Comparison of ENCODE assay signal across 11 cellular contexts in the genomic region with DNA sequence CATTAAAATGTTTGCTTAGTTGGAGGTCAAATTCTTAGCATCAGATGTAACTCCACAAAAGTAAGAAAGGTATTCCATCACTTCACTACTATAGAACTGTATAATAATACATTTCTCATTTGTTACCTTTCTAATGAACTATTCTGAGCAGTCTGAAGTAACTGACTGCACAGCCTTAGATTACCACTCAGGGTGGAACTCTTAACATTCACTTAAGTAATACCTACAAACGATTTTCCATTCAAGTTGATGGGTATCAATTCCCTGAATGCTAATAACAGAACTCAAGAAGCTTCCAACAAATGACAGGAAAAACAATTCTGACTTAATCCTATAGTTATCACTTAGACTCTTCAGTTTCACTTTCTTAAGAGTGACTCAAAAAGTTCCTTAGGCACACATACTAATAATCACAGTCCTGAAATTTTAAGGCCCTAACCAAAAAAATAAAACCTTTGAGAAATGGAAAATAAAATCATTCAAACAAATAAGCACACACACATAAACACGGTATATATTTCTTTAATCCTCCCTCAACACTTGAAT. TPM values are rescaled to one million over a fixed set of nuclear protein-coding genes. Genes with fewer than 3 reads are reported as not detected.
A peak's percentile ranks its signal among the peaks of the same experiment; 100 is the strongest.
DNase-seq lines count a peak whose midpoint lies in the region; ATAC-seq and TF ChIP-seq lines count a peak whose summit lies in the region.
"Had no signal": no experiment of that assay in that cellular context is flagged by ENCODE, and none has a peak within 500 bp of the region (broad histone marks: within the 10 kb centered on the region; RNA-seq: fewer than 3 reads in every experiment).

No MANE protein-coding gene starts in this region.

- H3K9me1 ChIP-seq in IMR-90 (ENCODE audit: insufficient read depth, low read length) = no peaks in the 10 kb centered on the region; the same call in 1 of the 2 replicates

- WGBS in IMR-90 (ENCODE audit: extremely low coverage in 2 of 2, insufficient read length in 1 of 2), 2 experiments = no CpG with 5 or more reads among the region's 2 CpGs
- 43 to 52% methylated on average over 2 of the region's 2 CpGs for WGBS in upper lobe of left lung, 2 donors

- no peak overlapping the region for H2AK9ac ChIP-seq in IMR-90 (replicated peaks; ENCODE audit: low read depth, low read length, poor library complexity)

- in situ Hi-C loops in IMR-90 (cut with MboI; ENCODE audit: low sequenced_read_pairs) = no loop called here

- TF ChIP-seq POLR2A in IMR-90 (IDR thresholded peaks at IDR 0.05; ENCODE audit: low read depth, low read length) (no peak), upper lobe of left lung (IDR thresholded peaks at IDR 0.05) (no peak)

- H3K9me3 Mint-ChIP-seq in effector memory CD8-positive, alpha-beta T cell = no peaks in the 10 kb centered on the region

- peaks cover 21 to 47% of the 10 kb centered on the region in 2 experiments for H3K79me1 ChIP-seq in IMR-90 (ENCODE audit: low read depth in 1 of 2, low read length in 2 of 2)

- H3K14ac ChIP-seq in IMR-90 (replicated peaks; ENCODE audit: low read depth, low read length) = no peak overlapping the region

- peak overlapping the region in 1 of 2 donors; percentile 41 for H3K4me3 Mint-ChIP-seq in effector memory CD8-positive, alpha-beta T cell

- no peak overlapping the region for H4K8ac ChIP-seq in IMR-90 (ENCODE audit: low read depth in 2 of 2, low read length in 2 of 2)

- peak overlapping the region; percentile 69 to 93 for H3K27ac Mint-ChIP-seq in effector memory CD8-positive, alpha-beta T cell

- H3K4me1 ChIP-seq in IMR-90 (ENCODE audit: control insufficient read depth, insufficient read depth, low read length) (peaks cover 3% of the 10 kb centered on the region; the same call in 1 of the 2 replicates), upper lobe of left lung (peaks cover 0 to 14% (median 0%) of the 10 kb centered on the region in 4 donors)

- no peaks in the 10 kb centered on the region for H3K27me3 ChIP-seq in IMR-90 (ENCODE audit: control insufficient read depth, insufficient read depth, low read length)
- no peaks in the 10 kb centered on the region for H3K27me3 ChIP-seq in upper lobe of left lung

- TF ChIP-seq RAD21 in IMR-90 (IDR thresholded peaks at IDR 0.05; ENCODE audit: low read length) = no peak

- H3K23ac ChIP-seq in IMR-90 (ENCODE audit: low read depth, low read length) = no peak overlapping the region

- H2AK5ac ChIP-seq in IMR-90 (ENCODE audit: low read depth, low read length) = no peak overlapping the region

- no peak overlapping the region for H3K4ac ChIP-seq in IMR-90 (ENCODE audit: low read depth, low read length)

- H3K4me2 ChIP-seq in IMR-90 (ENCODE audit: low read depth, low read length) = no peak overlapping the region

- POLR2A ChIA-PET in IMR-90 (lab: Charles Lee; ENCODE audit: unreplicated experiment) = no interaction called here

- H3K27ac ChIP-seq in 22Rv1 (peak overlapping the region; percentile 21; the same call in 1 of the 2 replicates), IMR-90 (ENCODE audit: insufficient read depth, low read length) (peak overlapping the region; percentile 49; the same call in 1 of the 2 replicates), upper lobe of left lung (peak overlapping the region in 1 of 4 donors; percentile 23)
- H3K27ac ChIP-seq: C4-2B, VCaP had no signal

- no peak overlapping the region for H3K56ac ChIP-seq in IMR-90 (ENCODE audit: extremely low read depth, insufficient read depth, low read length)

- H4K5ac ChIP-seq in IMR-90 (ENCODE audit: low read depth, low read length) = no peak overlapping the region

- no peak overlapping the region for H2BK15ac ChIP-seq in IMR-90 (ENCODE audit: low read depth, low read length)

- CTCF ChIA-PET in IMR-90 (lab: Yijun Ruan, JAX) = interaction anchor here (0.5 to 0.8 kb wide), 2 partner anchors 36 to 1300 kb away, joined by 3 read pairs; no protein-coding TSS in a partner anchor

- no peak overlapping the region for H3K4me3 ChIP-seq in IMR-90 (ENCODE audit: insufficient read depth, low read depth, low read length)
- H3K4me3 ChIP-seq in upper lobe of left lung = no peak overlapping the region

- H3K27me3 Mint-ChIP-seq in effector memory CD8-positive, alpha-beta T cell = no peaks in the 10 kb centered on the region

- TF ChIP-seq CTCF in 22Rv1 (IDR thresholded peaks at IDR 0.05) (no peak), IMR-90 (conservative IDR thresholded peaks at IDR 0.05; ENCODE audit: low read depth, low read length) (no peak), upper lobe of left lung (IDR thresholded peaks at IDR 0.05) (no peak)

- DNase-seq in IMR-90 (peak; percentile 8), 8988T (no peak), germinal center (ENCODE audit: low spot score) (no peak), upper lobe of left lung (no peak)
- DNase-seq in effector memory CD8-positive, alpha-beta T cell = no peak
- no peak for DNase-seq in stimulated activated naive CD4-positive, alpha-beta T cell treated with Interleukin-2 at 50 U/mL for 16 hours (lab: John Stamatoyannopoulos, UW)
- DNase-seq: amniotic stem cell had no signal

- H2BK120ac ChIP-seq in IMR-90 (ENCODE audit: low read depth, low read length) = no peak overlapping the region

- dilution Hi-C loops in IMR-90 (cut with HindIII; ENCODE audit: low sequenced_read_pairs, unreplicated experiment) = no loop called here

- no peak overlapping the region for H4K91ac ChIP-seq in IMR-90 (ENCODE audit: insufficient read depth, low read depth, low read length)

- H3K36me3 ChIP-seq in IMR-90 (ENCODE audit: control insufficient read depth, insufficient read depth, low read length) (peaks cover 37% of the 10 kb centered on the region), upper lobe of left lung (peaks cover 11 to 90% (median 44%) of the 10 kb centered on the region in 4 donors)

- H3K9ac ChIP-seq in IMR-90 (ENCODE audit: low read depth, low read length) = no peak overlapping the region

- peaks cover 30% of the 10 kb centered on the region for H4K20me1 ChIP-seq in IMR-90 (ENCODE audit: insufficient read depth, low read length)

- no TSS peak for BruUV-seq in IMR-90 (replicated peaks; lab: Mats Ljungman, UMichigan)

- no peak overlapping the region for H3K18ac ChIP-seq in IMR-90 (ENCODE audit: low read depth, low read length)

- H2BK20ac ChIP-seq in IMR-90 (ENCODE audit: low read depth, low read length) = no peak overlapping the region

- H2AFZ ChIP-seq in IMR-90 (replicated peaks; ENCODE audit: low read length, poor library complexity) = no peak overlapping the region

- H3K9me3 ChIP-seq in IMR-90 (ENCODE audit: control insufficient read depth, insufficient read depth, low read length) (no peaks in the 10 kb centered on the region), upper lobe of left lung (no peaks in the 10 kb centered on the region)

- intact Hi-C loops in IMR-90 (cut with micrococcal nuclease) = no loop called here

- ATAC-seq in GM18870 (IDR thresholded peaks at IDR 0.05; ENCODE audit: unreplicated experiment) (peak; percentile 73), IMR-90 (ENCODE audit: low read depth) (peak; percentile 53), upper lobe of left lung (ENCODE audit: low FRiP score in 2 of 2) (no peak)
- no peak for ATAC-seq in effector memory CD8-positive, alpha-beta T cell (replicated peaks)

- peaks cover 24 to 49% of the 10 kb centered on the region in 2 donors for H3K4me1 Mint-ChIP-seq in effector memory CD8-positive, alpha-beta T cell (ENCODE audit: low read depth in 2 of 2)

- peaks cover 90% of the 10 kb centered on the region for H3K36me3 Mint-ChIP-seq in effector memory CD8-positive, alpha-beta T cell (ENCODE audit: insufficient read depth)

- peak overlapping the region; percentile 18 for H2BK5ac ChIP-seq in IMR-90 (ENCODE audit: low read depth, low read length, poor library complexity, severe bottlenecking)

- no peak for TF ChIP-seq EP300 in upper lobe of left lung (IDR thresholded peaks at IDR 0.05)

TF ChIP-seq in IMR-90, 13 proteins besides CTCF, POLR2A, EP300 and RAD21:
- TF ChIP-seq RFX5 (IDR thresholded peaks at IDR 0.05; ENCODE audit: low read depth, low read length) (no peak), MAZ (IDR thresholded peaks at IDR 0.05; ENCODE audit: borderline replicate concordance, low read depth, low read length) (no peak), MAFK (IDR thresholded peaks at IDR 0.05; ENCODE audit: low read depth, low read length) (no peak), BHLHE40 (IDR thresholded peaks at IDR 0.05; ENCODE audit: low read depth, low read length) (no peak), CEBPB (IDR thresholded peaks at IDR 0.05; ENCODE audit: low read depth, low read length) (no peak), SMC3 (IDR thresholded peaks at IDR 0.05; ENCODE audit: low read depth, low read length) (no peak), MXI1 (IDR thresholded peaks at IDR 0.05; ENCODE audit: borderline replicate concordance, low read depth, low read length) (no peak), CHD1 (IDR thresholded peaks at IDR 0.05; ENCODE audit: low read depth, low read length) (no peak), RCOR1 (IDR thresholded peaks at IDR 0.05; ENCODE audit: insufficient replicate concordance, low read length) (no peak), NFE2L2 (IDR thresholded peaks at IDR 0.05; ENCODE audit: low read depth, low read length) (no peak), FOS (IDR thresholded peaks at IDR 0.05; ENCODE audit: low read depth, low read length) (no peak)
- TF ChIP-seq, protein P1, sequence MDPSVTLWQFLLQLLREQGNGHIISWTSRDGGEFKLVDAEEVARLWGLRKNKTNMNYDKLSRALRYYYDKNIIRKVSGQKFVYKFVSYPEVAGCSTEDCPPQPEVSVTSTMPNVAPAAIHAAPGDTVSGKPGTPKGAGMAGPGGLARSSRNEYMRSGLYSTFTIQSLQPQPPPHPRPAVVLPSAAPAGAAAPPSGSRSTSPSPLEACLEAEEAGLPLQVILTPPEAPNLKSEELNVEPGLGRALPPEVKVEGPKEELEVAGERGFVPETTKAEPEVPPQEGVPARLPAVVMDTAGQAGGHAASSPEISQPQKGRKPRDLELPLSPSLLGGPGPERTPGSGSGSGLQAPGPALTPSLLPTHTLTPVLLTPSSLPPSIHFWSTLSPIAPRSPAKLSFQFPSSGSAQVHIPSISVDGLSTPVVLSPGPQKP (IDR thresholded peaks at IDR 0.05; ENCODE audit: borderline replicate concordance, low read depth, low read length) = no peak
- TF ChIP-seq, protein P2, sequence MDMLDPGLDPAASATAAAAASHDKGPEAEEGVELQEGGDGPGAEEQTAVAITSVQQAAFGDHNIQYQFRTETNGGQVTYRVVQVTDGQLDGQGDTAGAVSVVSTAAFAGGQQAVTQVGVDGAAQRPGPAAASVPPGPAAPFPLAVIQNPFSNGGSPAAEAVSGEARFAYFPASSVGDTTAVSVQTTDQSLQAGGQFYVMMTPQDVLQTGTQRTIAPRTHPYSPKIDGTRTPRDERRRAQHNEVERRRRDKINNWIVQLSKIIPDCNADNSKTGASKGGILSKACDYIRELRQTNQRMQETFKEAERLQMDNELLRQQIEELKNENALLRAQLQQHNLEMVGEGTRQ (IDR thresholded peaks at IDR 0.05; ENCODE audit: low read depth, low read length) = no peak

RNA-seq across cellular contexts. Expression of gene HNRNPD, which starts 20.9 kb away (rescaled TPM):
- total RNA-seq in IMR-90 (2012; rRNA removed) (9.7 and 26.1 TPM in 2 replicates), upper lobe of left lung (100 to 1,000 TPM in 5 of 6 donors, 10 to 100 TPM in 1; 75.9 to 182 (median 135) TPM)
- 118 and 142 TPM in 2 replicates for polyA plus RNA-seq in IMR-90 (2012; rRNA removed)
- 261 and 286 TPM in 2 replicates for polyA plus RNA-seq in IMR-90 (2012; cell fraction: cytosol; rRNA removed)
- 487 and 553 TPM in 2 replicates for polyA plus RNA-seq in IMR-90 (2012; cell fraction: nucleus; rRNA removed; ENCODE audit: low replicate concordance)

Comparison
In these comparisons a context has a peak if more than half of its experiments do, and no peak if none do; other contexts are left out.
1. ATAC-seq: peak in GM18870 (single experiment) and IMR-90 (single experiment); none in effector memory CD8-positive, alpha-beta T cell (single experiment) and upper lobe of left lung (0 of 2).